Comparison of ENCODE assay signal across 10 cellular contexts in genomic region chr3:46700772-46701171, GRCh38. TPM values are rescaled to one million over a fixed set of nuclear protein-coding genes. Genes with fewer than 3 reads are reported as not detected.
A peak's percentile ranks its signal among the peaks of the same experiment; 100 is the strongest.
DNase-seq lines count a peak whose midpoint lies in the region; ATAC-seq and TF ChIP-seq lines count a peak whose summit lies in the region.
"Had no signal": no experiment of that assay in that cellular context is flagged by ENCODE, and none has a peak within 500 bp of the region (broad histone marks: within the 10 kb centered on the region; RNA-seq: fewer than 3 reads in every experiment).

No MANE protein-coding gene starts in this region.

- H3K27me3 ChIP-seq in esophagus muscularis mucosa, result peaks cover 0 to 7% (median 0%) of the 10 kb centered on the region in 4 donors

- no peak for TF ChIP-seq POLR2A in esophagus muscularis mucosa (IDR thresholded peaks at IDR 0.05; ENCODE audit: low read depth)

- no peaks in the 10 kb centered on the region for H3K9me3 ChIP-seq in esophagus muscularis mucosa

- no peak for TF ChIP-seq EP300 in esophagus muscularis mucosa (IDR thresholded peaks at IDR 0.05)

- TF ChIP-seq CTCF in esophagus muscularis mucosa (IDR thresholded peaks at IDR 0.05), result no peak

- H3K27ac ChIP-seq in esophagus muscularis mucosa (replicated peaks in 1 of 4), result peak overlapping the region in 1 of 4 donors; percentile 46

- intact Hi-C loops in esophagus muscularis mucosa (cut with DNase I) (no loop called here), posterior cingulate gyrus (cut with DNase I) (no loop called here)
- intact Hi-C loops in activated CD4-positive, alpha-beta T cell treated with anti-CD3 and anti-CD28 coated beads for 36 hours (cut with DNase I, micrococcal nuclease), result loop anchor here in 1 of 2 experiments (10.0 kb wide), 1 partner anchor 144 kb away; no protein-coding TSS in a partner anchor

- no peaks in the 10 kb centered on the region for H3K36me3 ChIP-seq in esophagus muscularis mucosa

- POLR2A ChIA-PET in activated CD4-positive, alpha-beta T cell treated with anti-CD3 and anti-CD28 coated beads for 36 hours (lab: Charles Lee), result no interaction called here

- no peak overlapping the region for H3K27ac Mint-ChIP-seq in activated CD4-positive, alpha-beta T cell treated with anti-CD3 and anti-CD28 coated beads for 36 hours

- H3K4me3 ChIP-seq in esophagus muscularis mucosa, result peak overlapping the region; percentile 53 to 57 (median 56)

- no peak overlapping the region for H3K4me3 Mint-ChIP-seq in activated CD4-positive, alpha-beta T cell treated with anti-CD3 and anti-CD28 coated beads for 36 hours

- DNase-seq in CD1c-positive myeloid dendritic cell (ENCODE audit: extremely low spot score), result peak; percentile 9
- DNase-seq in NCI-H2196 treated with DMSO at 0.1 percent for 48 hours (lab: John Stamatoyannopoulos, UW; ENCODE audit: unreplicated experiment), result peak; percentile 40
- no peak for DNase-seq in esophagus muscularis mucosa (ENCODE audit: extremely low spot score)
- DNase-seq in posterior cingulate gyrus, result peak in 8 of 10 donors; percentile 36 to 89 (median 60)
- no peak for DNase-seq in NCI-H1048 (lab: John Stamatoyannopoulos, UW)
- no peak for DNase-seq in activated CD4-positive, alpha-beta T cell treated with anti-CD3 and anti-CD28 coated beads for 36 hours
- no peak for DNase-seq in activated CD4-positive, CD25-positive, alpha-beta regulatory T cell (lab: John Stamatoyannopoulos, UW)
- DNase-seq: NK-92 treated with Interleukin-12 subunit alpha and Interleukin-12 subunit beta, amount 100 ng/mL, for 24 hours had no signal

- no peaks in the 10 kb centered on the region for H3K9me3 Mint-ChIP-seq in activated CD4-positive, alpha-beta T cell treated with anti-CD3 and anti-CD28 coated beads for 36 hours (ENCODE audit: low read depth)

- CTCF ChIA-PET in activated CD4-positive, alpha-beta T cell treated with anti-CD3 and anti-CD28 coated beads for 36 hours (lab: Charles Lee), result no interaction called here

- 29% methylated on average over 4 of the region's 4 CpGs for WGBS in esophagus muscularis mucosa

- peaks cover 23% of the 10 kb centered on the region for H3K4me1 Mint-ChIP-seq in activated CD4-positive, alpha-beta T cell treated with anti-CD3 and anti-CD28 coated beads for 36 hours

- no peak for ATAC-seq in activated CD4-positive, alpha-beta T cell treated with anti-CD3 and anti-CD28 coated beads for 36 hours
- no peak for ATAC-seq in HG03196 (IDR thresholded peaks at IDR 0.05; ENCODE audit: unreplicated experiment)

- H3K27me3 Mint-ChIP-seq in activated CD4-positive, alpha-beta T cell treated with anti-CD3 and anti-CD28 coated beads for 36 hours, result peaks cover 1% of the 10 kb centered on the region

- no peaks in the 10 kb centered on the region for H3K36me3 Mint-ChIP-seq in activated CD4-positive, alpha-beta T cell treated with anti-CD3 and anti-CD28 coated beads for 36 hours (ENCODE audit: low read depth)

- H3K4me1 ChIP-seq in esophagus muscularis mucosa, result peaks cover 46 to 56% (median 51%) of the 10 kb centered on the region in 4 donors

RNA-seq across cellular contexts. Expression of gene TMIE, which starts 0.4 kb away (rescaled TPM):
- 1 to 10 TPM in 1 of 4 donors, under 1 TPM in 2, not detected in 1; 0.33 to 1.2 (median 0.69) TPM for total RNA-seq in esophagus muscularis mucosa
- 1 to 10 TPM; 1.5 to 1.6 TPM for total RNA-seq in activated CD4-positive, alpha-beta T cell treated with anti-CD3 and anti-CD28 coated beads for 36 hours

RNA-seq across cellular contexts. Expression of gene ALS2CL, which starts 7.3 kb away (rescaled TPM):
- total RNA-seq in esophagus muscularis mucosa, result 10 to 100 TPM in 2 of 4 donors, 1 to 10 TPM in 2; 3.3 to 11.8 (median 10.8) TPM
- 1 to 10 TPM; 3.2 to 3.3 TPM for total RNA-seq in activated CD4-positive, alpha-beta T cell treated with anti-CD3 and anti-CD28 coated beads for 36 hours

RNA-seq across cellular contexts. Expression of gene PRSS50, which starts 16.9 kb away (rescaled TPM):
- under 1 TPM in 3 of 4 donors, not detected in 1; 0.32 to 0.46 (median 0.42) TPM for total RNA-seq in esophagus muscularis mucosa
- total RNA-seq in activated CD4-positive, alpha-beta T cell treated with anti-CD3 and anti-CD28 coated beads for 36 hours, result not detected
- total RNA-seq: pulmonary artery endothelial cell had no signal

Comparison
In these comparisons a context has a peak if more than half of its experiments do, and no peak if none do; other contexts are left out.
1. DNase-seq: peak in CD1c-positive myeloid dendritic cell (single experiment), NCI-H2196 treated with DMSO at 0.1 percent for 48 hours (single experiment) and posterior cingulate gyrus (8 of 10); none in esophagus muscularis mucosa (single experiment), NCI-H1048 (single experiment), activated CD4-positive, alpha-beta T cell treated with anti-CD3 and anti-CD28 coated beads for 36 hours (single experiment) and activated CD4-positive, CD25-positive, alpha-beta regulatory T cell (0 of 4).